In the genomic region with DNA sequence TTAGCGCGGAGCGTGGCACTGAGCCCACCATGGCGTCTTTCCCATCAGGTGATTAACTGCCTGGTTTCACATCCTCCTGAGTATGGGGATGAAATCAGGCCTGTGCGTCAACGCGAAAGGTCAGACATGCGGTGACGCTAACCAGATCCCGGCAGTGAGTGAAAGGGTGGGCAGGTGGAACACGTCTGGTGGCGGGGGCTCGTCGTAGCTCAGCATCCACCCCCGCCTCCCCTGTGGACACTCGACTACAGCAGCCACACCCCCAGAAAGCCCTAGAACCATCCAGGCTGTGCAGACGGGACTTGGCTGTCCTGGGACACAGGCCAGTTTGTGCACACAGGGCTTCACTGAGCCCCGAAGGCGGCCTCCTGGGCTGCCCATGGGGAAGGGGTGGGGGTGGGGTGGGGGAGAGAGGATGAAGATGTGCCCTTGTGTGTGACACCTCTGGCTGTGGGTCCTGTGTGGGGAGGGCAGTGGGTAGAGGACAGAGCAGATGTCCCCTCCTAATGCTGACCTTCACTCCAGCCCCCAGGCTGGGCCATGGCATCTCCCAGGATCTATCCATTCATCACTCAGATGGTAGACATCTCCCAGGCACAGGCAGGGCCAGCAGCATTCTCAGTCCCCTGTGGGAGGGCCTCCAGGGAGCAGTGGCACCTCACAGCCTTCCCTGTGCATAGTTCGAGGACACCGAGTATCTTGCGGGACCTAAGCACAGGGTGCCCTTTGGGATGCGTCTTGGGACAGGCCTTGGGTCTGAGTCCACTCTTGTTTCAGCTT, we compare ENCODE assay signal across 1 cellular context.
TF ChIP-seq lines count a peak whose summit lies in the region.

No MANE protein-coding gene starts in this region.

TF ChIP-seq in HCT116, 20 proteins besides CTCF, POLR2A, EP300 and RAD21 (continued from another document):
- TF ChIP-seq, protein P1, sequence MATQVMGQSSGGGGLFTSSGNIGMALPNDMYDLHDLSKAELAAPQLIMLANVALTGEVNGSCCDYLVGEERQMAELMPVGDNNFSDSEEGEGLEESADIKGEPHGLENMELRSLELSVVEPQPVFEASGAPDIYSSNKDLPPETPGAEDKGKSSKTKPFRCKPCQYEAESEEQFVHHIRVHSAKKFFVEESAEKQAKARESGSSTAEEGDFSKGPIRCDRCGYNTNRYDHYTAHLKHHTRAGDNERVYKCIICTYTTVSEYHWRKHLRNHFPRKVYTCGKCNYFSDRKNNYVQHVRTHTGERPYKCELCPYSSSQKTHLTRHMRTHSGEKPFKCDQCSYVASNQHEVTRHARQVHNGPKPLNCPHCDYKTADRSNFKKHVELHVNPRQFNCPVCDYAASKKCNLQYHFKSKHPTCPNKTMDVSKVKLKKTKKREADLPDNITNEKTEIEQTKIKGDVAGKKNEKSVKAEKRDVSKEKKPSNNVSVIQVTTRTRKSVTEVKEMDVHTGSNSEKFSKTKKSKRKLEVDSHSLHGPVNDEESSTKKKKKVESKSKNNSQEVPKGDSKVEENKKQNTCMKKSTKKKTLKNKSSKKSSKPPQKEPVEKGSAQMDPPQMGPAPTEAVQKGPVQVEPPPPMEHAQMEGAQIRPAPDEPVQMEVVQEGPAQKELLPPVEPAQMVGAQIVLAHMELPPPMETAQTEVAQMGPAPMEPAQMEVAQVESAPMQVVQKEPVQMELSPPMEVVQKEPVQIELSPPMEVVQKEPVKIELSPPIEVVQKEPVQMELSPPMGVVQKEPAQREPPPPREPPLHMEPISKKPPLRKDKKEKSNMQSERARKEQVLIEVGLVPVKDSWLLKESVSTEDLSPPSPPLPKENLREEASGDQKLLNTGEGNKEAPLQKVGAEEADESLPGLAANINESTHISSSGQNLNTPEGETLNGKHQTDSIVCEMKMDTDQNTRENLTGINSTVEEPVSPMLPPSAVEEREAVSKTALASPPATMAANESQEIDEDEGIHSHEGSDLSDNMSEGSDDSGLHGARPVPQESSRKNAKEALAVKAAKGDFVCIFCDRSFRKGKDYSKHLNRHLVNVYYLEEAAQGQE (IDR thresholded peaks at IDR 0.05; ENCODE audit: low read depth) = no peak
- TF ChIP-seq, protein P2, sequence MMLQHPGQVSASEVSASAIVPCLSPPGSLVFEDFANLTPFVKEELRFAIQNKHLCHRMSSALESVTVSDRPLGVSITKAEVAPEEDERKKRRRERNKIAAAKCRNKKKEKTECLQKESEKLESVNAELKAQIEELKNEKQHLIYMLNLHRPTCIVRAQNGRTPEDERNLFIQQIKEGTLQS (IDR thresholded peaks at IDR 0.05) = no peak
- TF ChIP-seq FOSL1 (IDR thresholded peaks at IDR 0.05; ENCODE audit: low read depth) (no peak), ELF1 (IDR thresholded peaks at IDR 0.05; ENCODE audit: borderline replicate concordance, low read depth) (no peak), EZH2phosphoT487 (IDR thresholded peaks at IDR 0.05; ENCODE audit: borderline replicate concordance) (no peak), TCF7L2 (IDR thresholded peaks at IDR 0.05; ENCODE audit: borderline replicate concordance, extremely low read depth, insufficient read depth, insufficient read length) (no peak)
